ENCODE assay signal across 1 cellular context in the genomic region with DNA sequence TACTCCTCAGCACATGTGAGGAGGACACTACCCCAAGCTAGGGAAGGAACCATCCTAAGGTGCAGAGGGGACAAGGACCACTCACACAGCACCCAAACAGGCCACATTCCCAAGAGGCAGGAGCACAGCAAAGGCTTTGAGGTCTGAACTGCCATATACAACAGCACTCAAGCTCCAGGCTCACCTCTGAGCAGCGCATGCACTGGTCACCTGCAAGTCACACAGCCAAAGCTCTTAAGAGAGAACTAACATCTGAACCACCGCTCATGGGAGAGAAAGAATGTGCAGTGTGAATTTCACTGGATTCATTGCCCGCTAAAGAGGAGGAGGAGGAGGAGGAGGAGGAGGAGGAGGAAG.
TF ChIP-seq lines count a peak whose summit lies in the region.

No MANE protein-coding gene starts in this region.

TF ChIP-seq in H1, 55 proteins besides CTCF, POLR2A, EP300 and RAD21:
- TF ChIP-seq, protein P1, sequence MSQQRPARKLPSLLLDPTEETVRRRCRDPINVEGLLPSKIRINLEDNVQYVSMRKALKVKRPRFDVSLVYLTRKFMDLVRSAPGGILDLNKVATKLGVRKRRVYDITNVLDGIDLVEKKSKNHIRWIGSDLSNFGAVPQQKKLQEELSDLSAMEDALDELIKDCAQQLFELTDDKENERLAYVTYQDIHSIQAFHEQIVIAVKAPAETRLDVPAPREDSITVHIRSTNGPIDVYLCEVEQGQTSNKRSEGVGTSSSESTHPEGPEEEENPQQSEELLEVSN (IDR thresholded peaks at IDR 0.05): no peak
- TF ChIP-seq KDM1A (IDR thresholded peaks at IDR 0.05; ENCODE audit: borderline replicate concordance, low read length) (no peak), BCL11A (IDR thresholded peaks at IDR 0.05; ENCODE audit: low read depth in 2 of 2, low read length in 2 of 2) (no peak), TBP (IDR thresholded peaks at IDR 0.05; ENCODE audit: low read depth, low read length) (no peak), CEBPB (IDR thresholded peaks at IDR 0.05; ENCODE audit: low read depth, low read length) (no peak), JUND (IDR thresholded peaks at IDR 0.05; ENCODE audit: low read length) (no peak), NRF1 (IDR thresholded peaks at IDR 0.05; ENCODE audit: low read depth, low read length) (no peak), SP1 (IDR thresholded peaks at IDR 0.05; ENCODE audit: low read depth, low read length) (no peak), SIN3A (conservative IDR thresholded peaks at IDR 0.05 in 1 of 2, IDR thresholded peaks at IDR 0.05 in 1 of 2; ENCODE audit: low read depth in 1 of 2, low read length in 2 of 2) (no peak), SP4 (IDR thresholded peaks at IDR 0.05; ENCODE audit: low read length) (no peak), EZH2 (IDR thresholded peaks at IDR 0.05; ENCODE audit: low read depth, low read length, severe bottlenecking) (no peak), TEAD4 (IDR thresholded peaks at IDR 0.05; ENCODE audit: low read depth, low read length) (no peak), SP2 (IDR thresholded peaks at IDR 0.05; ENCODE audit: low read length) (no peak), HDAC6 (IDR thresholded peaks at IDR 0.05; ENCODE audit: low read depth, low read length) (no peak), TCF12 (IDR thresholded peaks at IDR 0.05; ENCODE audit: low read depth, low read length) (no peak)
- TF ChIP-seq, protein P2, sequence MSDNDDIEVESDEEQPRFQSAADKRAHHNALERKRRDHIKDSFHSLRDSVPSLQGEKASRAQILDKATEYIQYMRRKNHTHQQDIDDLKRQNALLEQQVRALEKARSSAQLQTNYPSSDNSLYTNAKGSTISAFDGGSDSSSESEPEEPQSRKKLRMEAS (IDR thresholded peaks at IDR 0.05): no peak
- TF ChIP-seq, protein P3, sequence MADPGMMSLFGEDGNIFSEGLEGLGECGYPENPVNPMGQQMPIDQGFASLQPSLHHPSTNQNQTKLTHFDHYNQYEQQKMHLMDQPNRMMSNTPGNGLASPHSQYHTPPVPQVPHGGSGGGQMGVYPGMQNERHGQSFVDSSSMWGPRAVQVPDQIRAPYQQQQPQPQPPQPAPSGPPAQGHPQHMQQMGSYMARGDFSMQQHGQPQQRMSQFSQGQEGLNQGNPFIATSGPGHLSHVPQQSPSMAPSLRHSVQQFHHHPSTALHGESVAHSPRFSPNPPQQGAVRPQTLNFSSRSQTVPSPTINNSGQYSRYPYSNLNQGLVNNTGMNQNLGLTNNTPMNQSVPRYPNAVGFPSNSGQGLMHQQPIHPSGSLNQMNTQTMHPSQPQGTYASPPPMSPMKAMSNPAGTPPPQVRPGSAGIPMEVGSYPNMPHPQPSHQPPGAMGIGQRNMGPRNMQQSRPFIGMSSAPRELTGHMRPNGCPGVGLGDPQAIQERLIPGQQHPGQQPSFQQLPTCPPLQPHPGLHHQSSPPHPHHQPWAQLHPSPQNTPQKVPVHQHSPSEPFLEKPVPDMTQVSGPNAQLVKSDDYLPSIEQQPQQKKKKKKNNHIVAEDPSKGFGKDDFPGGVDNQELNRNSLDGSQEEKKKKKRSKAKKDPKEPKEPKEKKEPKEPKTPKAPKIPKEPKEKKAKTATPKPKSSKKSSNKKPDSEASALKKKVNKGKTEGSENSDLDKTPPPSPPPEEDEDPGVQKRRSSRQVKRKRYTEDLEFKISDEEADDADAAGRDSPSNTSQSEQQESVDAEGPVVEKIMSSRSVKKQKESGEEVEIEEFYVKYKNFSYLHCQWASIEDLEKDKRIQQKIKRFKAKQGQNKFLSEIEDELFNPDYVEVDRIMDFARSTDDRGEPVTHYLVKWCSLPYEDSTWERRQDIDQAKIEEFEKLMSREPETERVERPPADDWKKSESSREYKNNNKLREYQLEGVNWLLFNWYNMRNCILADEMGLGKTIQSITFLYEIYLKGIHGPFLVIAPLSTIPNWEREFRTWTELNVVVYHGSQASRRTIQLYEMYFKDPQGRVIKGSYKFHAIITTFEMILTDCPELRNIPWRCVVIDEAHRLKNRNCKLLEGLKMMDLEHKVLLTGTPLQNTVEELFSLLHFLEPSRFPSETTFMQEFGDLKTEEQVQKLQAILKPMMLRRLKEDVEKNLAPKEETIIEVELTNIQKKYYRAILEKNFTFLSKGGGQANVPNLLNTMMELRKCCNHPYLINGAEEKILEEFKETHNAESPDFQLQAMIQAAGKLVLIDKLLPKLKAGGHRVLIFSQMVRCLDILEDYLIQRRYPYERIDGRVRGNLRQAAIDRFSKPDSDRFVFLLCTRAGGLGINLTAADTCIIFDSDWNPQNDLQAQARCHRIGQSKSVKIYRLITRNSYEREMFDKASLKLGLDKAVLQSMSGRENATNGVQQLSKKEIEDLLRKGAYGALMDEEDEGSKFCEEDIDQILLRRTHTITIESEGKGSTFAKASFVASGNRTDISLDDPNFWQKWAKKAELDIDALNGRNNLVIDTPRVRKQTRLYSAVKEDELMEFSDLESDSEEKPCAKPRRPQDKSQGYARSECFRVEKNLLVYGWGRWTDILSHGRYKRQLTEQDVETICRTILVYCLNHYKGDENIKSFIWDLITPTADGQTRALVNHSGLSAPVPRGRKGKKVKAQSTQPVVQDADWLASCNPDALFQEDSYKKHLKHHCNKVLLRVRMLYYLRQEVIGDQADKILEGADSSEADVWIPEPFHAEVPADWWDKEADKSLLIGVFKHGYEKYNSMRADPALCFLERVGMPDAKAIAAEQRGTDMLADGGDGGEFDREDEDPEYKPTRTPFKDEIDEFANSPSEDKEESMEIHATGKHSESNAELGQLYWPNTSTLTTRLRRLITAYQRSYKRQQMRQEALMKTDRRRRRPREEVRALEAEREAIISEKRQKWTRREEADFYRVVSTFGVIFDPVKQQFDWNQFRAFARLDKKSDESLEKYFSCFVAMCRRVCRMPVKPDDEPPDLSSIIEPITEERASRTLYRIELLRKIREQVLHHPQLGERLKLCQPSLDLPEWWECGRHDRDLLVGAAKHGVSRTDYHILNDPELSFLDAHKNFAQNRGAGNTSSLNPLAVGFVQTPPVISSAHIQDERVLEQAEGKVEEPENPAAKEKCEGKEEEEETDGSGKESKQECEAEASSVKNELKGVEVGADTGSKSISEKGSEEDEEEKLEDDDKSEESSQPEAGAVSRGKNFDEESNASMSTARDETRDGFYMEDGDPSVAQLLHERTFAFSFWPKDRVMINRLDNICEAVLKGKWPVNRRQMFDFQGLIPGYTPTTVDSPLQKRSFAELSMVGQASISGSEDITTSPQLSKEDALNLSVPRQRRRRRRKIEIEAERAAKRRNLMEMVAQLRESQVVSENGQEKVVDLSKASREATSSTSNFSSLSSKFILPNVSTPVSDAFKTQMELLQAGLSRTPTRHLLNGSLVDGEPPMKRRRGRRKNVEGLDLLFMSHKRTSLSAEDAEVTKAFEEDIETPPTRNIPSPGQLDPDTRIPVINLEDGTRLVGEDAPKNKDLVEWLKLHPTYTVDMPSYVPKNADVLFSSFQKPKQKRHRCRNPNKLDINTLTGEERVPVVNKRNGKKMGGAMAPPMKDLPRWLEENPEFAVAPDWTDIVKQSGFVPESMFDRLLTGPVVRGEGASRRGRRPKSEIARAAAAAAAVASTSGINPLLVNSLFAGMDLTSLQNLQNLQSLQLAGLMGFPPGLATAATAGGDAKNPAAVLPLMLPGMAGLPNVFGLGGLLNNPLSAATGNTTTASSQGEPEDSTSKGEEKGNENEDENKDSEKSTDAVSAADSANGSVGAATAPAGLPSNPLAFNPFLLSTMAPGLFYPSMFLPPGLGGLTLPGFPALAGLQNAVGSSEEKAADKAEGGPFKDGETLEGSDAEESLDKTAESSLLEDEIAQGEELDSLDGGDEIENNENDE (IDR thresholded peaks at IDR 0.05; ENCODE audit: insufficient replicate concordance, low read length): no peak
- TF ChIP-seq, protein P4, sequence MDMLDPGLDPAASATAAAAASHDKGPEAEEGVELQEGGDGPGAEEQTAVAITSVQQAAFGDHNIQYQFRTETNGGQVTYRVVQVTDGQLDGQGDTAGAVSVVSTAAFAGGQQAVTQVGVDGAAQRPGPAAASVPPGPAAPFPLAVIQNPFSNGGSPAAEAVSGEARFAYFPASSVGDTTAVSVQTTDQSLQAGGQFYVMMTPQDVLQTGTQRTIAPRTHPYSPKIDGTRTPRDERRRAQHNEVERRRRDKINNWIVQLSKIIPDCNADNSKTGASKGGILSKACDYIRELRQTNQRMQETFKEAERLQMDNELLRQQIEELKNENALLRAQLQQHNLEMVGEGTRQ (IDR thresholded peaks at IDR 0.05; ENCODE audit: low read length): no peak
TF ChIP-seq in H1: peak in this region for 0.
